1 cellular context compared by ENCODE assay signal in genomic region chr2:113604085-113604477, GRCh38.
TF ChIP-seq lines count a peak whose summit lies in the region.
"Not testable (repeated sequence)": the region's sequence is repeated elsewhere in the genome, so short reads cannot be mapped to it uniquely, and the experiment has no call there.

No MANE protein-coding gene starts in this region.

TF ChIP-seq in K562, 482 proteins besides CTCF, POLR2A, EP300 and RAD21 (continued from another document and continues in another):
- TF ChIP-seq MGA (IDR thresholded peaks at IDR 0.05) (peak; percentile 72), PHF21A (IDR thresholded peaks at IDR 0.05; ENCODE audit: borderline replicate concordance, low read depth) (peak; percentile 30; the same call in 1 of the 2 replicates), ZNF121 (CRISPR knock-in tag; conservative IDR thresholded peaks at IDR 0.05) (0 out of 2 replicates have a peak, but pooled peaks have one; percentile 6), FOXP4 (CRISPR knock-in tag; IDR thresholded peaks at IDR 0.05; ENCODE audit: borderline replicate concordance) (peak; percentile 64; the same call in 1 of the 2 replicates), CXXC5 (CRISPR knock-in tag; IDR thresholded peaks at IDR 0.05) (peak; percentile 60), MTA3 (IDR thresholded peaks at IDR 0.05; ENCODE audit: borderline replicate concordance) (peak; percentile 55; the same call in 1 of the 2 replicates), YY1 (IDR thresholded peaks at IDR 0.05; ENCODE audit: borderline replicate concordance in 1 of 3, control insufficient read depth in 1 of 3, extremely low read depth in 1 of 3, insufficient read depth in 3 of 3, insufficient read length in 1 of 3, insufficient replicate concordance in 2 of 3, low read depth in 1 of 3, low read length in 2 of 3) (peak in 1 of 3 experiments; percentile 53), TCF3 (CRISPR knock-in tag; IDR thresholded peaks at IDR 0.05) (peak; percentile 29; the same call in 1 of the 2 replicates), USF1 (CRISPR knock-in tag; IDR thresholded peaks at IDR 0.05) (0 out of 2 replicates have a peak, but pooled peaks have one; percentile 20), E2F1 (CRISPR knock-in tag; IDR thresholded peaks at IDR 0.05) (peak; percentile 30; the same call in 1 of the 2 replicates), FOXP1 (CRISPR knock-in tag; IDR thresholded peaks at IDR 0.05) (peak; percentile 40; the same call in 1 of the 2 replicates), TFAP4 (CRISPR knock-in tag; IDR thresholded peaks at IDR 0.05; ENCODE audit: borderline replicate concordance) (peak; percentile 82), ZBTB49 (CRISPR knock-in tag; IDR thresholded peaks at IDR 0.05; ENCODE audit: borderline replicate concordance) (0 out of 2 replicates have a peak, but pooled peaks have one; percentile 23), ETV5 (CRISPR knock-in tag; IDR thresholded peaks at IDR 0.05; ENCODE audit: low read depth) (0 out of 2 replicates have a peak, but pooled peaks have one; percentile 62), MNT (conservative IDR thresholded peaks at IDR 0.05) (peak; percentile 18 to 50; a peak in 2 of 4 replicates), MYC (IDR thresholded peaks at IDR 0.05; ENCODE audit: low read depth, low read length) (peak; percentile 33; the same call in 1 of the 2 replicates), ZNF143 (CRISPR knock-in tag; IDR thresholded peaks at IDR 0.05) (peak; percentile 34; the same call in 1 of the 2 replicates), THAP12 (CRISPR knock-in tag; IDR thresholded peaks at IDR 0.05) (0 out of 2 replicates have a peak, but pooled peaks have one; percentile 19), ZBTB1 (CRISPR knock-in tag; IDR thresholded peaks at IDR 0.05; ENCODE audit: borderline replicate concordance, low read depth) (0 out of 2 replicates have a peak, but pooled peaks have one; percentile 50), GMEB1 (CRISPR knock-in tag; IDR thresholded peaks at IDR 0.05) (peak; percentile 57; the same call in 1 of the 2 replicates), GABPB1 (CRISPR knock-in tag; IDR thresholded peaks at IDR 0.05) (peak; percentile 78)
- not testable (repeated sequence) for TF ChIP-seq MYC (CRISPR knock-in tag; IDR thresholded peaks at IDR 0.05; ENCODE audit: borderline replicate concordance, low read depth)
